ENCODE assay signal across 1 cellular context in genomic region chr19:44571830-44572661, GRCh38.
TF ChIP-seq lines count a peak whose summit lies in the region.

No MANE protein-coding gene starts in this region.

TF ChIP-seq in HepG2, 621 proteins besides CTCF, POLR2A, EP300 and RAD21 (continued from another document):
- TF ChIP-seq CENPBD1 (CRISPR knock-in tag; IDR thresholded peaks at IDR 0.05; ENCODE audit: borderline replicate concordance, low read depth): no peak
- 0 out of 2 replicates have a peak, but pooled peaks have one; percentile 25 for TF ChIP-seq YEATS4 (CRISPR knock-in tag; IDR thresholded peaks at IDR 0.05; ENCODE audit: borderline replicate concordance)
- no peak for TF ChIP-seq BRF2 (CRISPR knock-in tag; IDR thresholded peaks at IDR 0.05)
- TF ChIP-seq HOXA3 (CRISPR knock-in tag; IDR thresholded peaks at IDR 0.05): peak; percentile 45
- TF ChIP-seq ZNF512 (CRISPR knock-in tag; IDR thresholded peaks at IDR 0.05): peak; percentile 55; the same call in 1 of the 2 replicates
- no peak for TF ChIP-seq NFE2L1 (CRISPR knock-in tag; IDR thresholded peaks at IDR 0.05; ENCODE audit: borderline replicate concordance)
- TF ChIP-seq ZNF101 (CRISPR knock-in tag; IDR thresholded peaks at IDR 0.05; ENCODE audit: borderline replicate concordance, low read depth): no peak
- TF ChIP-seq HDAC1 (CRISPR knock-in tag; IDR thresholded peaks at IDR 0.05): peak; percentile 25; the same call in 1 of the 2 replicates
- TF ChIP-seq ZNF235 (CRISPR knock-in tag; IDR thresholded peaks at IDR 0.05; ENCODE audit: borderline replicate concordance): no peak
- TF ChIP-seq ZBTB44 (CRISPR knock-in tag; IDR thresholded peaks at IDR 0.05): no peak
- peak; percentile 49; the same call in 1 of the 2 replicates for TF ChIP-seq CREM (IDR thresholded peaks at IDR 0.05)
- TF ChIP-seq CREM (CRISPR knock-in tag; IDR thresholded peaks at IDR 0.05): no peak
- TF ChIP-seq E2F5 (CRISPR knock-in tag; conservative IDR thresholded peaks at IDR 0.05): no peak
- TF ChIP-seq ZBTB25 (CRISPR knock-in tag; IDR thresholded peaks at IDR 0.05): no peak
- TF ChIP-seq HNF4G (IDR thresholded peaks at IDR 0.05; ENCODE audit: borderline replicate concordance, low read depth, low read length): peak; percentile 27; the same call in 1 of the 2 replicates
- TF ChIP-seq HNF4G (CRISPR knock-in tag; IDR thresholded peaks at IDR 0.05; ENCODE audit: borderline replicate concordance, low read depth): no peak
- 0 out of 2 replicates have a peak, but pooled peaks have one; percentile 28 for TF ChIP-seq MED1 (CRISPR knock-in tag; IDR thresholded peaks at IDR 0.05)
- TF ChIP-seq ATF7 (IDR thresholded peaks at IDR 0.05): no peak
- TF ChIP-seq ATF7 (CRISPR knock-in tag; IDR thresholded peaks at IDR 0.05): no peak
- TF ChIP-seq ZNF83 (CRISPR knock-in tag; IDR thresholded peaks at IDR 0.05; ENCODE audit: borderline replicate concordance): no peak
- no peak for TF ChIP-seq ZBTB1 (CRISPR knock-in tag; IDR thresholded peaks at IDR 0.05; ENCODE audit: borderline replicate concordance)
- TF ChIP-seq TSC22D2 (CRISPR knock-in tag; IDR thresholded peaks at IDR 0.05; ENCODE audit: borderline replicate concordance): no peak
- no peak for TF ChIP-seq ZHX1 (CRISPR knock-in tag; IDR thresholded peaks at IDR 0.05; ENCODE audit: low read depth)
- no peak for TF ChIP-seq CC2D1A (CRISPR knock-in tag; IDR thresholded peaks at IDR 0.05)
- TF ChIP-seq ARID3A (IDR thresholded peaks at IDR 0.05; ENCODE audit: low read depth, low read length): no peak
- TF ChIP-seq ZNF768 (CRISPR knock-in tag; IDR thresholded peaks at IDR 0.05): peak; percentile 34; the same call in 1 of the 2 replicates
- no peak for TF ChIP-seq ZNF660 (CRISPR knock-in tag; IDR thresholded peaks at IDR 0.05; ENCODE audit: borderline replicate concordance, low read depth)
- no peak for TF ChIP-seq KLF6 (CRISPR knock-in tag; IDR thresholded peaks at IDR 0.05)
- no peak for TF ChIP-seq ZNF605 (CRISPR knock-in tag; IDR thresholded peaks at IDR 0.05)
- 0 out of 2 replicates have a peak, but pooled peaks have one; percentile 21 for TF ChIP-seq ZSCAN30 (CRISPR knock-in tag; IDR thresholded peaks at IDR 0.05)
- TF ChIP-seq IKZF5 (CRISPR knock-in tag; IDR thresholded peaks at IDR 0.05): no peak
- TF ChIP-seq ZNF614 (CRISPR knock-in tag; IDR thresholded peaks at IDR 0.05; ENCODE audit: borderline replicate concordance): no peak
